In genomic region chr16:89286096-89286495, GRCh38 we compare ENCODE assay signal across 1 cellular context.
TF ChIP-seq lines count a peak whose summit lies in the region.

No MANE protein-coding gene starts in this region.

TF ChIP-seq in K562, 482 proteins besides CTCF, POLR2A, EP300 and RAD21:
- TF ChIP-seq MCM3 (IDR thresholded peaks at IDR 0.05) (no peak), POLR2G (IDR thresholded peaks at IDR 0.05; ENCODE audit: low read depth, low read length) (peak; percentile 71), SAFB2 (IDR thresholded peaks at IDR 0.05; ENCODE audit: borderline replicate concordance, low read depth, low read length, severe bottlenecking) (no peak), RBM22 (IDR thresholded peaks at IDR 0.05; ENCODE audit: low read depth, low read length, poor library complexity, severe bottlenecking) (peak; percentile 98)
